Comparison of ENCODE assay signal across 8 cellular contexts in genomic region chr12:120534703-120535655, GRCh38. TPM values are rescaled to one million over a fixed set of nuclear protein-coding genes. Genes with fewer than 3 reads are reported as not detected.
DNase-seq lines count a peak whose midpoint lies in the region; ATAC-seq and TF ChIP-seq lines count a peak whose summit lies in the region.

No MANE protein-coding gene starts in this region.

- H3K4me3 ChIP-seq in kidney epithelial cell (ENCODE audit: low read depth, low read length), result peak overlapping the region; percentile 84

- no peaks in the 10 kb centered on the region for H3K27me3 ChIP-seq in kidney epithelial cell (ENCODE audit: control insufficient read depth, insufficient read depth, low read length)

- H3K36me3 ChIP-seq in kidney epithelial cell (ENCODE audit: control insufficient read depth, insufficient read depth, low read length), result no peaks in the 10 kb centered on the region

- in situ Hi-C loops in T47D (cut with HindIII; ENCODE audit: low pct_unique_long_range_greater_than_20kb, low sequenced_read_pairs), result no loop called here

- peak; percentile 90 for DNase-seq in ELR (ENCODE audit: low read depth)
- DNase-seq in Kasumi-1 (lab: John Stamatoyannopoulos, UW), result peak; percentile 45 to 53
- DNase-seq in UCSD-AML1 (lab: John Stamatoyannopoulos, UW; ENCODE audit: unreplicated experiment), result peak; percentile 44
- DNase-seq in T47D (ENCODE audit: low read depth in 1 of 2, low spot score in 1 of 2), result peak; percentile 43 to 47
- DNase-seq in kidney epithelial cell (ENCODE audit: low read depth), result peak; percentile 63
- peak; percentile 36 to 42 for DNase-seq in stimulated activated CD4-positive, alpha-beta T cell treated with anti-CD3 and anti-CD28 coated beads, Interleukin-4, amount 100 ng/mL, for 4 hours
- DNase-seq in cerebellum (ENCODE audit: low spot score), result no peak

- TF ChIP-seq CTCF in kidney epithelial cell (IDR thresholded peaks at IDR 0.05; ENCODE audit: insufficient read depth, low read length, poor library complexity, severe bottlenecking), result no peak

- ATAC-seq in GM21786 (IDR thresholded peaks at IDR 0.05; ENCODE audit: unreplicated experiment), result peak; percentile 29

RNA-seq across cellular contexts. Expression of gene RNF10, which starts 0.8 kb away (rescaled TPM):
- total RNA-seq in kidney epithelial cell, result 117 and 124 TPM in 2 replicates
- 95.3 TPM for total RNA-seq in cerebellum

RNA-seq across cellular contexts. Expression of gene COQ5, which starts 6.0 kb away (rescaled TPM):
- total RNA-seq in kidney epithelial cell (29.2 and 30.6 TPM in 2 replicates), cerebellum (21.2 TPM)

RNA-seq across cellular contexts. Expression of gene DYNLL1, which starts 39.1 kb away (rescaled TPM):
- total RNA-seq in kidney epithelial cell (380 and 381 TPM in 2 replicates), cerebellum (149 TPM)

RNA-seq across cellular contexts. Expression of gene POP5, which starts 46.2 kb away (rescaled TPM):
- 34.0 and 47.8 TPM in 2 replicates for total RNA-seq in kidney epithelial cell
- 29.7 TPM for total RNA-seq in cerebellum
